Comparison of ENCODE assay signal across 1 cellular context in genomic region chr16:69318911-69319289, GRCh38.
TF ChIP-seq lines count a peak whose summit lies in the region.

No MANE protein-coding gene starts in this region.

TF ChIP-seq in HepG2, 621 proteins besides CTCF, POLR2A, EP300 and RAD21:
- peak; percentile 49 for TF ChIP-seq RBFOX2 (IDR thresholded peaks at IDR 0.05; ENCODE audit: low read depth, low read length)
- peak; percentile 72; the same call in 1 of the 2 replicates for TF ChIP-seq NR2F6 (IDR thresholded peaks at IDR 0.05)
- peak; percentile 42; the same call in 1 of the 2 replicates for TF ChIP-seq NR2F6 (CRISPR knock-in tag; IDR thresholded peaks at IDR 0.05)
- TF ChIP-seq ZNF512 (CRISPR knock-in tag; IDR thresholded peaks at IDR 0.05), result no peak
- TF ChIP-seq HNF4A (CRISPR knock-in tag; IDR thresholded peaks at IDR 0.05), result peak; percentile 7; the same call in 1 of the 2 replicates
- TF ChIP-seq NR2F1 (CRISPR knock-in tag; IDR thresholded peaks at IDR 0.05), result peak in 1 of 2 experiments; percentile 23; a peak in 1 of 4 replicates
- no peak for TF ChIP-seq PPARG (CRISPR knock-in tag; conservative IDR thresholded peaks at IDR 0.05)
- TF ChIP-seq ESRRA (CRISPR knock-in tag; IDR thresholded peaks at IDR 0.05; ENCODE audit: low read depth), result peak; percentile 75
- TF ChIP-seq NONO (IDR thresholded peaks at IDR 0.05), result no peak
- TF ChIP-seq NONO (CRISPR knock-in tag; conservative IDR thresholded peaks at IDR 0.05), result 0 out of 2 replicates have a peak, but pooled peaks have one; percentile 23
- no peak for TF ChIP-seq ZNF329 (CRISPR knock-in tag; IDR thresholded peaks at IDR 0.05; ENCODE audit: low read depth)
- TF ChIP-seq ZNF775 (CRISPR knock-in tag; IDR thresholded peaks at IDR 0.05; ENCODE audit: borderline replicate concordance), result no peak
- peak; percentile 8; the same call in 1 of the 2 replicates for TF ChIP-seq ZC3H13 (CRISPR knock-in tag; IDR thresholded peaks at IDR 0.05)
- TF ChIP-seq ZNF704 (CRISPR knock-in tag; IDR thresholded peaks at IDR 0.05; ENCODE audit: borderline replicate concordance), result no peak
- TF ChIP-seq FOSL2 (CRISPR knock-in tag; IDR thresholded peaks at IDR 0.05), result no peak
- TF ChIP-seq POLR2AphosphoS5 (IDR thresholded peaks at IDR 0.05; ENCODE audit: low read depth, low read length), result 0 out of 2 replicates have a peak, but pooled peaks have one; percentile 6
- TF ChIP-seq IRF9 (CRISPR knock-in tag; IDR thresholded peaks at IDR 0.05; ENCODE audit: borderline replicate concordance), result 0 out of 2 replicates have a peak, but pooled peaks have one; percentile 20
- no peak for TF ChIP-seq ZNF780A (CRISPR knock-in tag; IDR thresholded peaks at IDR 0.05)
- 0 out of 2 replicates have a peak, but pooled peaks have one; percentile 24 for TF ChIP-seq ZSCAN21 (CRISPR knock-in tag; IDR thresholded peaks at IDR 0.05; ENCODE audit: borderline replicate concordance)
- peak; percentile 85 for TF ChIP-seq AGO2 (optimal IDR thresholded peaks at IDR 0.05; ENCODE audit: low read depth, low read length)
- TF ChIP-seq CHD2 (IDR thresholded peaks at IDR 0.05; ENCODE audit: low read depth, low read length), result no peak
- TF ChIP-seq ZNF878 (CRISPR knock-in tag; IDR thresholded peaks at IDR 0.05), result no peak
- TF ChIP-seq PHF20 (CRISPR knock-in tag; IDR thresholded peaks at IDR 0.05), result no peak
- no peak for TF ChIP-seq HOXA9 (CRISPR knock-in tag; IDR thresholded peaks at IDR 0.05; ENCODE audit: borderline replicate concordance)
- no peak for TF ChIP-seq SIX1 (CRISPR knock-in tag; IDR thresholded peaks at IDR 0.05; ENCODE audit: borderline replicate concordance)
- no peak for TF ChIP-seq ZNF839 (CRISPR knock-in tag; IDR thresholded peaks at IDR 0.05; ENCODE audit: borderline replicate concordance)
- TF ChIP-seq AGO1 (IDR thresholded peaks at IDR 0.05; ENCODE audit: low read depth, low read length, poor library complexity, severe bottlenecking), result peak; percentile 56
TF ChIP-seq in HepG2: peak in this region for 12.
